8 cellular contexts compared by ENCODE assay signal in the genomic region with DNA sequence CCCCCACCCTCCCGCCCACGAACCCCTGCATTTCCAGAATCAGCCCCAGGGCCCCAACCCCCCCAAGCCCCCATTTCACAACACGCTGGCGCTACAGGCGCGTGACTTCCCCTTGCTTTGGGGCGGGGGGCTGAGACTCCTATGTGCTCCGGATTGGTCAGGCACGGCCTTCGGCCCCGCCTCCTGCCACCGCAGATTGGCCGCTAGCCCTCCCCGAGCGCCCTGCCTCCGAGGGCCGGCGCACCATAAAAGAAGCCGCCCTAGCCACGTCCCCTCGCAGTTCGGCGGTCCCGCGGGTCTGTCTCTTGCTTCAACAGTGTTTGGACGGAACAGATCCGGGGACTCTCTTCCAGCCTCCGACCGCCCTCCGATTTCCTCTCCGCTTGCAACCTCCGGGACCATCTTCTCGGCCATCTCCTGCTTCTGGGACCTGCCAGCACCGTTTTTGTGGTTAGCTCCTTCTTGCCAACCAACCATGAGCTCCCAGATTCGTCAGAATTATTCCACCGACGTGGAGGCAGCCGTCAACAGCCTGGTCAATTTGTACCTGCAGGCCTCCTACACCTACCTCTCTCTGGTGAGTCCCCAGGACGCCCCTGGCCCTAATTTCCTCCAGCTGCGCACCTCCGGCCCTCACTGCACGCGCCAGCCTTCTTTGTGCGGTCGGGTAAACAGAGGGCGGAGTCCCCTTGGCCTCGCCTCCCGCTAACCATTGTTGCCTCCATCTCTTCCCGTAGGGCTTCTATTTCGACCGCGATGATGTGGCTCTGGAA. TPM values are rescaled to one million over a fixed set of nuclear protein-coding genes. Genes with fewer than 3 reads are reported as not detected.
DNase-seq lines count a peak whose midpoint lies in the region; ATAC-seq lines count a peak whose summit lies in the region.

TSS of gene FTL (plus strand) at position 277 of the 773 bp plus-strand sequence. CDS start at position 476, 199 bp downstream.

- H3K4me1 ChIP-seq in BLaER1: peaks cover 73% of the 10 kb centered on the region

- H3K9ac ChIP-seq in BLaER1: peak within 1 kb of the TSS; percentile 93

- H3K27ac ChIP-seq in BLaER1: peak within 1 kb of the TSS; percentile 92

- peak within 1 kb of the TSS; percentile 99 for H3K4me2 ChIP-seq in BLaER1

- H3K9me3 ChIP-seq in BLaER1: no peaks in the 10 kb centered on the region

- DNase-seq in NCI-H69 (lab: John Stamatoyannopoulos, UW) (peak; percentile 97), cortex of kidney (lab: John Stamatoyannopoulos, UW) (peak; percentile 85), left lobe of liver (ENCODE audit: low spot score) (peak; percentile 99)
- peak; percentile 80 for DNase-seq in activated CD4-positive, alpha-beta T cell treated with anti-CD3 and anti-CD28 coated beads, Interleukin-2, amount 50 U/mL, for 1 hour
- DNase-seq in stimulated activated CD4-positive, alpha-beta T cell treated with anti-CD3 and anti-CD28 coated beads, Interleukin-2, amount 100 ng/mL, for 24 hours: peak; percentile 92 to 93

- H3K27me3 ChIP-seq in BLaER1: no peaks in the 10 kb centered on the region

- peaks cover 34% of the 10 kb centered on the region for H4K20me1 ChIP-seq in BLaER1

- H3K4me3 ChIP-seq in BLaER1: peak within 1 kb of the TSS; percentile 91

- peaks cover 47% of the 10 kb centered on the region for H3K36me3 ChIP-seq in BLaER1

- peak; percentile 64 for ATAC-seq in GM19324 (IDR thresholded peaks at IDR 0.05; ENCODE audit: low FRiP score, unreplicated experiment)
- ATAC-seq in HG03520 (IDR thresholded peaks at IDR 0.05; ENCODE audit: unreplicated experiment): peak; percentile 62
- ATAC-seq in left lobe of liver: peak; percentile 61

RNA-seq across cellular contexts. Expression of gene FTL, which starts in this region (rescaled TPM):
- total RNA-seq in left lobe of liver: 8,713 TPM

Comparison
In these comparisons a context has a peak if more than half of its experiments do, and no peak if none do; other contexts are left out.
1. Peak in every context shown above with its lines: DNase-seq, ATAC-seq, H3K4me3 ChIP-seq and H3K27ac ChIP-seq.